ENCODE assay signal across 9 cellular contexts in the genomic region with DNA sequence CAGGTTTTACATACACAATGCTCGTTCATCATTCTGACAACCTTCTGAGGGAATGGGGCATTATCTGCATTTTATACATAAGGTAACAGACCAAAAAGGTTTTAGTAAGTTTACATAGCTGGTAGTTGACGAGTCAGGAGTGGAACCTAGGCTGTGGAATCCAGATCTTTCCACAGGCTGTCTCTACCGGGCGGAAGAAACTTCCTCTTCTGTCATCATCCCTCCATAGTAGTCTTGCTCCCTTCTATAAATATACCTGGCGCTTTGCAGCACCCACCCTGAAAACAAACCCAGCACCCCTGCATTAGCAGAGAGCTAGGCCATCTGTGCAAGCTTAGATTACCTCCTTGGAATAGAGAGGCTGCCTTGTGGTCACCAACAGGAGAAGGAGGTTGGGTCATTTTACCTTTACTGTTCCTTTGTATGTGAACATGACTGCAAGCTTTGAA. TPM values are rescaled to one million over a fixed set of nuclear protein-coding genes. Genes with fewer than 3 reads are reported as not detected.
A peak's percentile ranks its signal among the peaks of the same experiment; 100 is the strongest.
DNase-seq lines count a peak whose midpoint lies in the region; ATAC-seq and FAIRE-seq lines count a peak whose summit lies in the region.
"Had no signal": no experiment of that assay in that cellular context is flagged by ENCODE, and none has a peak within 500 bp of the region (broad histone marks: within the 10 kb centered on the region; RNA-seq: fewer than 3 reads in every experiment).

No MANE protein-coding gene starts in this region.

- DNase-seq in activated CD4-positive, alpha-beta T cell treated with anti-CD3 and anti-CD28 coated beads, Interleukin-2, amount 10 ng/mL, durations not matched to agents 24 days and 14 days, result no peak
- DNase-seq in activated CD4-positive, alpha-beta T cell treated with anti-CD3 and anti-CD28 coated beads for 4 hours, result no peak
- DNase-seq in UCSD-AML1 (lab: John Stamatoyannopoulos, UW; ENCODE audit: unreplicated experiment), result peak; percentile 4
- DNase-seq in iPS DF 6.9 (ENCODE audit: low read depth, low spot score), result no peak
- DNase-seq in stimulated activated naive CD8-positive, alpha-beta T cell treated with anti-CD3 and anti-CD28 coated beads, Interleukin-15, amount 100 ng/mL, for 72 hours, result no peak
- DNase-seq in RCC 7860 (ENCODE audit: low spot score), result no peak
- DNase-seq: activated effector memory CD4-positive, alpha-beta T cell treated with anti-CD3 and anti-CD28 coated beads, Interleukin-2, amount 50 U/mL, for 16 hours had no signal

- H3K9me3 Mint-ChIP-seq in activated CD4-positive, alpha-beta T cell treated with anti-CD3 and anti-CD28 coated beads, Interleukin-2, amount 10 ng/mL, durations not matched to agents 24 days and 14 days, result peaks cover 6% of the 10 kb centered on the region
- no peaks in the 10 kb centered on the region for H3K9me3 Mint-ChIP-seq in stimulated activated naive CD8-positive, alpha-beta T cell treated with anti-CD3 and anti-CD28 coated beads, Interleukin-15, amount 100 ng/mL, for 72 hours

- H3K27me3 Mint-ChIP-seq in activated CD4-positive, alpha-beta T cell treated with anti-CD3 and anti-CD28 coated beads, Interleukin-2, amount 10 ng/mL, durations not matched to agents 24 days and 14 days, result peaks cover 44% of the 10 kb centered on the region
- H3K27me3 Mint-ChIP-seq in stimulated activated naive CD8-positive, alpha-beta T cell treated with anti-CD3 and anti-CD28 coated beads, Interleukin-15, amount 100 ng/mL, for 72 hours, result peaks cover 39% of the 10 kb centered on the region

- WGBS in iPS DF 6.9 (ENCODE audit: insufficient coverage, insufficient read length), result no CpG with 5 or more reads among the region's 5 CpGs

- ATAC-seq in stimulated activated naive CD8-positive, alpha-beta T cell treated with anti-CD3 and anti-CD28 coated beads, Interleukin-15, amount 100 ng/mL, for 72 hours, result no peak
- no peak for ATAC-seq in HG02610 (IDR thresholded peaks at IDR 0.05; ENCODE audit: unreplicated experiment)
- no peak for ATAC-seq in GM21737 (IDR thresholded peaks at IDR 0.05; ENCODE audit: unreplicated experiment)

- FAIRE-seq in RCC 7860 (lab: Jason Lieb, UNC), result no peak

- H3K36me3 ChIP-seq in iPS DF 6.9 (ENCODE audit: control insufficient read depth, insufficient read depth, low read length), result no peaks in the 10 kb centered on the region

- H3K27ac ChIP-seq in iPS DF 6.9 (ENCODE audit: low read length), result no peak overlapping the region

- H3K9me3 ChIP-seq in iPS DF 6.9 (ENCODE audit: control insufficient read depth, insufficient read depth, low read length), result no peaks in the 10 kb centered on the region

- intact Hi-C loops in activated CD4-positive, alpha-beta T cell treated with anti-CD3 and anti-CD28 coated beads, Interleukin-2, amount 10 ng/mL, durations not matched to agents 24 days and 14 days (cut with micrococcal nuclease), result loop anchor here (2.0 to 5.0 kb wide), 2 partner anchors 58 to 108 kb away; a partner anchor contains a TSS

- H3K27ac Mint-ChIP-seq in activated CD4-positive, alpha-beta T cell treated with anti-CD3 and anti-CD28 coated beads, Interleukin-2, amount 10 ng/mL, durations not matched to agents 24 days and 14 days, result no peak overlapping the region
- H3K27ac Mint-ChIP-seq in stimulated activated naive CD8-positive, alpha-beta T cell treated with anti-CD3 and anti-CD28 coated beads, Interleukin-15, amount 100 ng/mL, for 72 hours, result no peak overlapping the region

- no peaks in the 10 kb centered on the region for H3K27me3 ChIP-seq in iPS DF 6.9 (ENCODE audit: control insufficient read depth, insufficient read depth, low read length)

- H3K36me3 Mint-ChIP-seq in activated CD4-positive, alpha-beta T cell treated with anti-CD3 and anti-CD28 coated beads, Interleukin-2, amount 10 ng/mL, durations not matched to agents 24 days and 14 days (ENCODE audit: low read depth), result peaks cover 2% of the 10 kb centered on the region

- H3K4me1 Mint-ChIP-seq in activated CD4-positive, alpha-beta T cell treated with anti-CD3 and anti-CD28 coated beads, Interleukin-2, amount 10 ng/mL, durations not matched to agents 24 days and 14 days, result peaks cover 8% of the 10 kb centered on the region
- peaks cover 15% of the 10 kb centered on the region for H3K4me1 Mint-ChIP-seq in stimulated activated naive CD8-positive, alpha-beta T cell treated with anti-CD3 and anti-CD28 coated beads, Interleukin-15, amount 100 ng/mL, for 72 hours

- no peaks in the 10 kb centered on the region for H3K4me1 ChIP-seq in iPS DF 6.9 (ENCODE audit: control insufficient read depth, insufficient read depth, low read length)

- H3K4me3 ChIP-seq in iPS DF 6.9 (ENCODE audit: low read length), result peak overlapping the region; percentile 55; the same call in 1 of the 2 replicates

- peak overlapping the region; percentile 77 for H3K4me3 Mint-ChIP-seq in activated CD4-positive, alpha-beta T cell treated with anti-CD3 and anti-CD28 coated beads, Interleukin-2, amount 10 ng/mL, durations not matched to agents 24 days and 14 days
- H3K4me3 Mint-ChIP-seq in stimulated activated naive CD8-positive, alpha-beta T cell treated with anti-CD3 and anti-CD28 coated beads, Interleukin-15, amount 100 ng/mL, for 72 hours, result peak overlapping the region; percentile 77 to 87

RNA-seq across cellular contexts. Expression of a gene that starts 1.3 kb away (rescaled TPM):
- total RNA-seq in activated CD4-positive, alpha-beta T cell treated with anti-CD3 and anti-CD28 coated beads, Interleukin-2, amount 10 ng/mL, durations not matched to agents 24 days and 14 days, result 0.91 and 1.1 TPM in 2 replicates

RNA-seq across cellular contexts. Expression of a gene that starts 49.9 kb away (rescaled TPM):
- not detected in 2 replicates for total RNA-seq in activated CD4-positive, alpha-beta T cell treated with anti-CD3 and anti-CD28 coated beads, Interleukin-2, amount 10 ng/mL, durations not matched to agents 24 days and 14 days
